Comparison of ENCODE assay signal across 24 cellular contexts in the genomic region with DNA sequence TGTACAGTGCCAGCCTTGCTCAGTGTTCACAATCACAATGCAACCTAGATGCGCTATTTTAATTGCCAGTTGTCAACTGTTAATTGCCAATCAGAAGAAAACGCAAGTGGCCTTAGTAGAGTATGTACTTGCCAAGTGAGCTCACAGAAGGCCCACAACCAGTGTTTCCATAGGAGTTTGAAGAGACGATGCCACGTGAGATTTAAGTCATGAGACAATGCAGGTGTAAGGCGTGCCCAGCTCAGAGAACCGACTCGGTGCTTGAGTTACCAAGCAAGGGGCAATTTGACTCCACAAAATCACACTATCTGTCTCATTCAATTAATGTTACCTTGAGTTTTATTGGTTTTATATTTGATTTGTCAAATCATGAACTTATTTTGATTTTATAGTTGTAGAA.
"Had no signal": no experiment of that assay in that cellular context is flagged by ENCODE, and none has a peak within 500 bp of the region (broad histone marks: within the 10 kb centered on the region; RNA-seq: fewer than 3 reads in every experiment).

No MANE protein-coding gene starts in this region.

- H3K27ac ChIP-seq: body of pancreas, cardiac muscle cell, sigmoid colon had no signal

- H3K27me3 Mint-ChIP-seq: activated naive CD8-positive, alpha-beta T cell treated with anti-CD3 and anti-CD28 coated beads, Interleukin-2, amount 50 U/mL, for 24 hours; dendritic cell treated with granulocyte-macrophage colony-stimulating factor and Interleukin-4, amounts not matched to agents 40 ng/mL and 50 ng/mL, for 4 days had no signal

- H3K4me3 Mint-ChIP-seq: activated CD4-positive, alpha-beta T cell treated with anti-CD3 and anti-CD28 coated beads, Interleukin-2, amount 10 ng/mL, durations not matched to agents 7 days and 5 days; activated CD8-positive, alpha-beta memory T cell treated with anti-CD3 and anti-CD28 coated beads, Interleukin-2, amount 10 ng/mL, durations not matched to agents 7 days and 5 days; activated CD8-positive, alpha-beta T cell treated with anti-CD3 and anti-CD28 coated beads for 36 hours; activated naive CD8-positive, alpha-beta T cell treated with anti-CD3 and anti-CD28 coated beads, Interleukin-2, amount 50 U/mL, for 24 hours; dendritic cell treated with granulocyte-macrophage colony-stimulating factor and Interleukin-4, amounts not matched to agents 40 ng/mL and 50 ng/mL, for 4 days; natural killer cell; T-helper 17 cell had no signal

- H3K4me3 ChIP-seq: body of pancreas, cardiac muscle cell, lung, sigmoid colon, smooth muscle cell had no signal

- H3K4me2 ChIP-seq: smooth muscle cell had no signal

- H3K36me3 ChIP-seq: cardiac muscle cell, sigmoid colon had no signal

- H3K9me3 Mint-ChIP-seq: activated CD4-positive, alpha-beta T cell treated with anti-CD3 and anti-CD28 coated beads, Interleukin-2, amount 10 ng/mL, durations not matched to agents 7 days and 5 days; activated CD8-positive, alpha-beta T cell treated with anti-CD3 and anti-CD28 coated beads for 36 hours; activated naive CD8-positive, alpha-beta T cell treated with anti-CD3 and anti-CD28 coated beads, Interleukin-2, amount 50 U/mL, for 24 hours; dendritic cell treated with granulocyte-macrophage colony-stimulating factor and Interleukin-4, amounts not matched to agents 40 ng/mL and 50 ng/mL, for 4 days; natural killer cell had no signal

- DNase-seq: activated CD4-positive, alpha-beta T cell treated with anti-CD3 and anti-CD28 coated beads, Interleukin-2, amount 10 ng/mL, durations not matched to agents 7 days and 5 days; activated CD8-positive, alpha-beta memory T cell treated with anti-CD3 and anti-CD28 coated beads, Interleukin-2, amount 10 ng/mL, durations not matched to agents 7 days and 5 days; activated CD8-positive, alpha-beta T cell treated with anti-CD3 and anti-CD28 coated beads for 36 hours; activated gamma-delta T cell; activated naive CD4-positive, alpha-beta T cell treated with anti-CD3 and anti-CD28 coated beads, Interleukin-2, amount 50 U/mL, for 16 hours; activated naive CD8-positive, alpha-beta T cell treated with anti-CD3 and anti-CD28 coated beads, Interleukin-2, amount 50 U/mL, for 24 hours; activated T-cell treated with anti-CD3 and anti-CD28 coated beads for 4 hours; body of pancreas; effector CD4-positive, alpha-beta T cell; foreskin fibroblast; kidney; natural killer cell; retina; sigmoid colon; stimulated activated CD4-positive, alpha-beta T cell treated with anti-CD3 and anti-CD28 coated beads, Interleukin-2, amount 100 ng/mL, for 48 hours; stimulated activated naive CD8-positive, alpha-beta T cell treated with anti-CD3 and anti-CD28 coated beads, Interleukin-15, Interleukin-2, amounts not matched to agents 100 U/mL and 50 U/mL, for 24 hours; T-helper 17 cell had no signal

- FAIRE-seq: endometrium, kidney had no signal

- H3K36me3 Mint-ChIP-seq: activated CD8-positive, alpha-beta memory T cell treated with anti-CD3 and anti-CD28 coated beads, Interleukin-2, amount 10 ng/mL, durations not matched to agents 7 days and 5 days; natural killer cell had no signal

- ATAC-seq: activated CD8-positive, alpha-beta memory T cell treated with anti-CD3 and anti-CD28 coated beads, Interleukin-2, amount 10 ng/mL, durations not matched to agents 7 days and 5 days; activated CD8-positive, alpha-beta T cell treated with anti-CD3 and anti-CD28 coated beads for 36 hours; activated naive CD8-positive, alpha-beta T cell treated with anti-CD3 and anti-CD28 coated beads, Interleukin-2, amount 50 U/mL, for 24 hours; body of pancreas; left lobe of liver; natural killer cell; stimulated activated naive CD8-positive, alpha-beta T cell treated with anti-CD3 and anti-CD28 coated beads, Interleukin-15, Interleukin-2, amounts not matched to agents 100 U/mL and 50 U/mL, for 24 hours; T-helper 17 cell had no signal

- H3K4me1 ChIP-seq: body of pancreas had no signal

- H3K4me1 Mint-ChIP-seq: activated CD4-positive, alpha-beta T cell treated with anti-CD3 and anti-CD28 coated beads, Interleukin-2, amount 10 ng/mL, durations not matched to agents 7 days and 5 days; natural killer cell had no signal

- H3K27ac Mint-ChIP-seq: activated CD4-positive, alpha-beta T cell treated with anti-CD3 and anti-CD28 coated beads, Interleukin-2, amount 10 ng/mL, durations not matched to agents 7 days and 5 days; activated CD8-positive, alpha-beta memory T cell treated with anti-CD3 and anti-CD28 coated beads, Interleukin-2, amount 10 ng/mL, durations not matched to agents 7 days and 5 days; activated CD8-positive, alpha-beta T cell treated with anti-CD3 and anti-CD28 coated beads for 36 hours; activated naive CD8-positive, alpha-beta T cell treated with anti-CD3 and anti-CD28 coated beads, Interleukin-2, amount 50 U/mL, for 24 hours; dendritic cell treated with granulocyte-macrophage colony-stimulating factor and Interleukin-4, amounts not matched to agents 40 ng/mL and 50 ng/mL, for 4 days; natural killer cell; progenitor cell of endocrine pancreas; T-helper 17 cell had no signal

- H3K9me3 ChIP-seq: body of pancreas, sigmoid colon had no signal

- H3K27me3 ChIP-seq: body of pancreas, cardiac muscle cell, sigmoid colon had no signal
